Comparison of ENCODE assay signal across 2 cellular contexts in genomic region chr5:78612227-78613150, GRCh38.
TF ChIP-seq lines count a peak whose summit lies in the region.

No MANE protein-coding gene starts in this region.

TF ChIP-seq in GM23338, 12 proteins besides CTCF, POLR2A, EP300 and RAD21:
- no peak for TF ChIP-seq NANOG (IDR thresholded peaks at IDR 0.05; ENCODE audit: borderline replicate concordance)
- no peak for TF ChIP-seq JUNB (IDR thresholded peaks at IDR 0.05; ENCODE audit: unreplicated experiment)
- no peak for TF ChIP-seq CREB1 (CRISPR knock-in tag; IDR thresholded peaks at IDR 0.05; ENCODE audit: low read depth)
- no peak for TF ChIP-seq ZNF114 (CRISPR knock-in tag; IDR thresholded peaks at IDR 0.05)
- TF ChIP-seq STAT1 (IDR thresholded peaks at IDR 0.05; ENCODE audit: unreplicated experiment): no peak
- TF ChIP-seq REST (IDR thresholded peaks at IDR 0.05; ENCODE audit: unreplicated experiment): no peak
- TF ChIP-seq EZH2phosphoT487 (IDR thresholded peaks at IDR 0.05; ENCODE audit: unreplicated experiment): no peak
- TF ChIP-seq EZH2 (IDR thresholded peaks at IDR 0.05; ENCODE audit: low read depth, unreplicated experiment): no peak
TF ChIP-seq in GM23338: peak in this region for 0.

TF ChIP-seq in SK-N-SH, 30 proteins besides CTCF, POLR2A, EP300 and RAD21:
- TF ChIP-seq USF2 (IDR thresholded peaks at IDR 0.05; ENCODE audit: borderline replicate concordance, low read depth, low read length): no peak
- TF ChIP-seq NRF1 (IDR thresholded peaks at IDR 0.05; ENCODE audit: low read depth, low read length): no peak
- no peak for TF ChIP-seq GATA2 (CRISPR knock-in tag; IDR thresholded peaks at IDR 0.05)
- no peak for TF ChIP-seq FOSL2 (IDR thresholded peaks at IDR 0.05; ENCODE audit: borderline replicate concordance, low read depth)
- TF ChIP-seq YY1 (IDR thresholded peaks at IDR 0.05; ENCODE audit: low read depth): no peak
- TF ChIP-seq GABPA (IDR thresholded peaks at IDR 0.05; ENCODE audit: low read depth): no peak
- TF ChIP-seq JUND (IDR thresholded peaks at IDR 0.05): no peak
- TF ChIP-seq CHD2 (IDR thresholded peaks at IDR 0.05; ENCODE audit: low read length, partially characterized antibody): no peak
- TF ChIP-seq TCF12 (IDR thresholded peaks at IDR 0.05): no peak
- no peak for TF ChIP-seq TEAD4 (IDR thresholded peaks at IDR 0.05; ENCODE audit: borderline replicate concordance, insufficient read depth)
